Comparison of ENCODE assay signal across 8 cellular contexts in genomic region chr6:12150812-12151432, GRCh38.
DNase-seq lines count a peak whose midpoint lies in the region; ATAC-seq and TF ChIP-seq lines count a peak whose summit lies in the region.

No MANE protein-coding gene starts in this region.

- peaks cover 34% of the 10 kb centered on the region for H3F3A ChIP-seq in PC-9 (ENCODE audit: insufficient read depth, low read depth)

- H3K27ac Mint-ChIP-seq in chondrocyte (ENCODE audit: unreplicated experiment) (no peak overlapping the region), neural crest cell (ENCODE audit: unreplicated experiment) (no peak overlapping the region)

- H3K4me3 Mint-ChIP-seq in chondrocyte (ENCODE audit: unreplicated experiment), result no peak overlapping the region
- no peak overlapping the region for H3K4me3 Mint-ChIP-seq in neural crest cell

- H3K9me3 Mint-ChIP-seq in chondrocyte (ENCODE audit: low read depth) (no peaks in the 10 kb centered on the region), neural crest cell (no peaks in the 10 kb centered on the region)

- POLR2A ChIA-PET in PC-9 (lab: Charles Lee; ENCODE audit: unreplicated experiment), result no interaction called here

- H3K27me3 ChIP-seq in PC-9 (ENCODE audit: insufficient read depth, low read depth) (no peaks in the 10 kb centered on the region), aorta (ENCODE audit: control insufficient read depth in 1 of 2, insufficient read depth in 2 of 2, low read length in 1 of 2) (no peaks in the 10 kb centered on the region)

- peaks cover 9% of the 10 kb centered on the region for H3K36me3 Mint-ChIP-seq in chondrocyte (ENCODE audit: low read depth)
- peaks cover 6% of the 10 kb centered on the region for H3K36me3 Mint-ChIP-seq in neural crest cell (ENCODE audit: low read depth)

- H3K9me2 ChIP-seq in PC-9 (ENCODE audit: insufficient read depth), result no peaks in the 10 kb centered on the region

- H3K4me3 ChIP-seq in PC-9, result no peak overlapping the region
- H3K4me3 ChIP-seq in aorta (ENCODE audit: low read length in 2 of 2), result no peak overlapping the region

- no TSS peak for BruUV-seq in PC-9 (replicated peaks; lab: Mats Ljungman, UMichigan)

- no peak overlapping the region for H2AFZ ChIP-seq in PC-9

- H3K36me3 ChIP-seq in PC-9 (ENCODE audit: low read depth) (no peaks in the 10 kb centered on the region), aorta (ENCODE audit: control insufficient read depth in 1 of 2, insufficient read depth in 2 of 2, low read length in 1 of 2) (no peaks in the 10 kb centered on the region)

- CTCF ChIA-PET in PC-9 (lab: Charles Lee), result interaction anchor here (0.6 kb wide), 1 partner anchor 727 kb away, joined by 3 read pairs; no protein-coding TSS in a partner anchor

- no peak for ATAC-seq in GM21526 (IDR thresholded peaks at IDR 0.05; ENCODE audit: low FRiP score, unreplicated experiment)
- no peak for ATAC-seq in GM21381 (IDR thresholded peaks at IDR 0.05; ENCODE audit: unreplicated experiment)
- ATAC-seq in aorta (ENCODE audit: low FRiP score), result no peak

- DNase-seq in NCI-H82 (lab: John Stamatoyannopoulos, UW) (peak; percentile 50), NCI-H82 treated with DMSO at 0.1 percent for 48 hours (lab: John Stamatoyannopoulos, UW; ENCODE audit: unreplicated experiment) (no peak), PC-9 (peak in 1 of 2 experiments; percentile 47), chondrocyte (ENCODE audit: low spot score) (no peak), neural crest cell (ENCODE audit: low read depth, low spot score) (no peak), aorta (no peak)

- H4K20me1 ChIP-seq in PC-9 (ENCODE audit: insufficient read depth), result no peaks in the 10 kb centered on the region

- no peak overlapping the region for H3K4me2 ChIP-seq in PC-9

- TF ChIP-seq CTCF in PC-9 (conservative IDR thresholded peaks at IDR 0.05) (peak; percentile 81), chondrocyte (IDR thresholded peaks at IDR 0.05) (peak; percentile 75), neural crest cell (conservative IDR thresholded peaks at IDR 0.05) (peak; percentile 72)

- WGBS in aorta, 2 donors, result 54 to 64% methylated on average over 7 of the region's 7 CpGs

- intact Hi-C loops in PC-9 (cut with micrococcal nuclease; ENCODE audit: unreplicated experiment), result loop anchor here (1.0 to 2.0 kb wide), 3 partner anchors 83 to 454 kb away; no protein-coding TSS in a partner anchor
- intact Hi-C loops in aorta (cut with DNase I), result loop anchor here (5.0 to 10.0 kb wide), 2 partner anchors 81 to 84 kb away; no protein-coding TSS in a partner anchor

- H3K4me1 Mint-ChIP-seq in chondrocyte (ENCODE audit: low read depth), result peaks cover 32% of the 10 kb centered on the region
- H3K4me1 Mint-ChIP-seq in neural crest cell, result peaks cover 33% of the 10 kb centered on the region

- H3K4me1 ChIP-seq in PC-9 (replicated peaks; ENCODE audit: insufficient read depth), result peaks cover 30% of the 10 kb centered on the region
- no peaks in the 10 kb centered on the region for H3K4me1 ChIP-seq in aorta (ENCODE audit: control insufficient read depth in 1 of 2, insufficient read depth in 2 of 2, low read length in 2 of 2)

- H3K27me3 Mint-ChIP-seq in chondrocyte (ENCODE audit: low read depth) (no peaks in the 10 kb centered on the region), neural crest cell (ENCODE audit: low read depth) (no peaks in the 10 kb centered on the region)

- H3K79me2 ChIP-seq in PC-9 (ENCODE audit: low read depth), result no peaks in the 10 kb centered on the region

- no peak overlapping the region; the same call in 1 of the 2 replicates for H3K27ac ChIP-seq in PC-9
- no peak overlapping the region for H3K27ac ChIP-seq in aorta (ENCODE audit: low read depth in 1 of 2, low read length in 2 of 2)

- H3K9me3 ChIP-seq in PC-9 (ENCODE audit: insufficient read depth, low read depth) (no peaks in the 10 kb centered on the region), aorta (ENCODE audit: control insufficient read depth, low read length) (no peaks in the 10 kb centered on the region)
